ENCODE assay signal across 20 cellular contexts in the genomic region with DNA sequence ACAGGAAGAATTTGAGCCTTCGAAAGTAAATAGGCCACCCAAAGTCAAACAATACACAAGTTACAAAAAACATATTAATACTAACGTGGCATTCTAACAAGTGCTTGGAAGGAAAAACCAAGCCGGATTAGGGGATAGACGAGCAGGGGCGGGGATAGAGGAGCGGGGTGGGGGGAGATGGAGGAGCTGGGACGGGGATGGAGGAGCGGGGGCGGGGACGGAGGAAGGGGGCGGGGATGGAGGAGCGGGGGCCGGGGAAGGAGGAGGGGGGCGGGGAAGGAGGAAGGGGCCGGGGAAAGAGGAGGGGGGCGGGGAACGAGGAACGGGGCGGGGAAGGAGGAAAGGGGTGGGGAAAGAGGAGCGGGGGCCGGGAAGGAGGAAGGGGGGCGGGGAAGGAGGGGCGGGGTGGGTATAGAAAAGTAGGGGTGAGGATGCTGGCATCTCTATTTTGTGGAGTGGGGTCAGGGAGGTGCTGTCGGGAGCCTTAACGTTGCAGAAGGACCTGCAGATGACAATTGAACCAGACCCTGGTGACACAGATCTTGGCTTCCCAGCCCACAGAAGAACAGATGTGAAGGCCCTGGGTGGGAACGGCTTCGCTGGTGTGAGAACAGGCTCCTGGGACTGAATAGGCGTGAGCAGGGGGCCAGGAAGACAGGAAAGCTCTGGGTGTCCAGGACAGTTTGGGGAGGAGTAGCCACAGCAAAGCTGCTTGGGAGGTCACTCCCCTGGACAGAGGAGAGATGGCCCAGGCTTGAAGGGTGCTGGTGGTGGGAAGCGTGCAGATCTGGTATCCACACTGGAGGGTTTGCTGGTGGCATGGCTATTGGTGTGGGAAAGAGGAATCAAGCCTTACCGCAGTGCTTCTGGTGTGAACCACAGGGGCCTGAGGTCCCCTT.
DNase-seq lines count a peak whose midpoint lies in the region; ATAC-seq, FAIRE-seq and TF ChIP-seq lines count a peak whose summit lies in the region.
"Had no signal": no experiment of that assay in that cellular context is flagged by ENCODE, and none has a peak within 500 bp of the region (broad histone marks: within the 10 kb centered on the region; RNA-seq: fewer than 3 reads in every experiment).

No MANE protein-coding gene starts in this region.

- H4K8ac ChIP-seq in H9 (replicated peaks; ENCODE audit: insufficient read length, low read depth, low read length): no peak overlapping the region

- DNase-seq in H9: peak; percentile 53
- DNase-seq in K562 (ENCODE audit: extremely low read depth in 1 of 4, low spot score in 3 of 4): peak in 3 of 4 experiments; percentile 22 to 46 (median 42)
- DNase-seq in osteoblast (ENCODE audit: insufficient read length, low spot score, missing footprints): peak; percentile 58
- DNase-seq in SIG-M5 treated with dmso at 0.1 percent for 504 hours (lab: John Stamatoyannopoulos, UW; ENCODE audit: unreplicated experiment): no peak
- DNase-seq in body of pancreas: no peak
- DNase-seq: DMS79, IMR-90, NCI-H1105, NCI-H2029 treated with DMSO at 0.1 percent for 48 hours, NCI-H524 treated with DMSO at 0.1 percent for 48 hours, OCI-M1 had no signal

- no peaks in the 10 kb centered on the region for H3K79me1 ChIP-seq in H9 (ENCODE audit: insufficient read depth, low read depth, low read length, poor library complexity, severe bottlenecking)

- H3K79me2 ChIP-seq in H9 (ENCODE audit: insufficient read depth, low read length) (no peaks in the 10 kb centered on the region), K562 (ENCODE audit: control insufficient read depth, insufficient read depth, low read length) (no peaks in the 10 kb centered on the region), osteoblast (ENCODE audit: insufficient read depth, low read length) (no peaks in the 10 kb centered on the region)

- no peak overlapping the region for H3K4ac ChIP-seq in H9 (ENCODE audit: low read depth, low read length)

- H3K14ac ChIP-seq in H9 (ENCODE audit: insufficient read depth, low read length): peak overlapping the region; percentile 83

- no peak overlapping the region for H2BK12ac ChIP-seq in H9 (ENCODE audit: insufficient read length, low read depth, low read length)

- BruUV-seq in K562 (replicated peaks; lab: Mats Ljungman, UMichigan): no TSS peak

- peaks cover 2 to 6% of the 10 kb centered on the region in 2 experiments; a peak in 2 of 4 replicates for H3K4me1 Mint-ChIP-seq in H9
- H3K4me1 Mint-ChIP-seq: B cell, CD14-positive monocyte had no signal

- H2BK120ac ChIP-seq in H9 (ENCODE audit: low read depth, low read length, poor library complexity, severe bottlenecking): no peak overlapping the region

- H3K4me3 ChIP-seq in K562: no peak overlapping the region
- peak overlapping the region; percentile 51; the same call in 1 of the 2 replicates for H3K4me3 ChIP-seq in iPS-20b (ENCODE audit: low read length)
- no peak overlapping the region for H3K4me3 ChIP-seq in osteoblast (ENCODE audit: insufficient read depth, low read length)
- no peak overlapping the region for H3K4me3 ChIP-seq in body of pancreas
- H3K4me3 ChIP-seq: A549, HAP-1 had no signal

- no peak for TF ChIP-seq RAD21 in K562 (CRISPR knock-in tag; conservative IDR thresholded peaks at IDR 0.05 in 1 of 2, IDR thresholded peaks at IDR 0.05 in 1 of 2)

- CTCF ChIA-PET in K562 (lab: Yijun Ruan, JAX; ENCODE audit: low intra/inter-chr PET ratio): no interaction called here

- H3K4me2 ChIP-seq in H9 (ENCODE audit: insufficient read depth, insufficient read length, low read length) (no peak overlapping the region), K562 (ENCODE audit: insufficient read depth, low read length) (no peak overlapping the region), osteoblast (ENCODE audit: insufficient read depth, low read length) (no peak overlapping the region)
- H3K4me2 ChIP-seq: A549 had no signal

- no peak overlapping the region for H3K4me3 Mint-ChIP-seq in H9
- H3K4me3 Mint-ChIP-seq: B cell, CD14-positive monocyte had no signal

- H3K9me3 ChIP-seq in H9 (ENCODE audit: control insufficient read depth, low read depth, low read length): no peaks in the 10 kb centered on the region
- no peaks in the 10 kb centered on the region for H3K9me3 ChIP-seq in K562 (replicated peaks; ENCODE audit: control insufficient read depth, insufficient read depth, low read depth, low read length)
- H3K9me3 ChIP-seq in iPS-20b (ENCODE audit: insufficient read depth, low read depth, low read length): no peaks in the 10 kb centered on the region
- no peaks in the 10 kb centered on the region for H3K9me3 ChIP-seq in osteoblast (ENCODE audit: low read depth, low read length)
- H3K9me3 ChIP-seq in body of pancreas: no peaks in the 10 kb centered on the region
- H3K9me3 ChIP-seq: A549, HAP-1 had no signal

- no peak overlapping the region for H2BK20ac ChIP-seq in H9 (ENCODE audit: low read depth, low read length, poor library complexity, severe bottlenecking)

- no peak for FAIRE-seq in K562 (lab: Jason Lieb, UNC)
- FAIRE-seq: A549, HTR-8/SVneo, RCC 7860 had no signal

- H3K27ac ChIP-seq in H9 (ENCODE audit: insufficient read length, low read depth, low read length): no peak overlapping the region
- H3K27ac ChIP-seq in K562 (ENCODE audit: extremely low read depth, low read depth, low read length): no peak overlapping the region
- H3K27ac ChIP-seq in iPS-20b (ENCODE audit: low read length): no peak overlapping the region
- no peak overlapping the region for H3K27ac ChIP-seq in osteoblast (ENCODE audit: low read depth, low read length)
- H3K27ac ChIP-seq in body of pancreas: no peak overlapping the region
- H3K27ac ChIP-seq: A549 had no signal

- ATAC-seq in K562 (no peak), HG02938 (IDR thresholded peaks at IDR 0.05; ENCODE audit: unreplicated experiment) (no peak), body of pancreas (no peak)
- ATAC-seq: A549, Right ventricle myocardium inferior had no signal

- H3T11ph ChIP-seq in H9 (ENCODE audit: low read length): no peak overlapping the region

- H3K9me3 Mint-ChIP-seq in H9: peaks cover 0 to 3% of the 10 kb centered on the region in 2 experiments; a peak in 2 of 5 replicates

- H3K23me2 ChIP-seq in H9 (ENCODE audit: insufficient read length, low read depth, low read length, poor library complexity, severe bottlenecking): no peaks in the 10 kb centered on the region

- H4K20me1 ChIP-seq in H9 (ENCODE audit: control insufficient read depth, insufficient read depth, insufficient read length): no peaks in the 10 kb centered on the region
- H4K20me1 ChIP-seq in K562 (replicated peaks; ENCODE audit: control insufficient read depth, insufficient read depth, low read length): no peaks in the 10 kb centered on the region
- H4K20me1 ChIP-seq in osteoblast (ENCODE audit: insufficient read depth, low read length): no peaks in the 10 kb centered on the region

- no peaks in the 10 kb centered on the region for H3K36me3 ChIP-seq in K562 (ENCODE audit: control insufficient read depth, insufficient read depth, low read length)
- no peaks in the 10 kb centered on the region for H3K36me3 ChIP-seq in iPS-20b (ENCODE audit: insufficient read depth, low read depth, low read length)
- no peaks in the 10 kb centered on the region for H3K36me3 ChIP-seq in osteoblast (ENCODE audit: insufficient read depth, low read length)
- no peaks in the 10 kb centered on the region for H3K36me3 ChIP-seq in body of pancreas (replicated peaks in 1 of 2; ENCODE audit: insufficient read depth in 1 of 2, low read depth in 2 of 2)
- H3K36me3 ChIP-seq: HAP-1 had no signal

- H3K9ac ChIP-seq in H9 (ENCODE audit: extremely low read depth, insufficient read length, low read length): no peak overlapping the region
- no peak overlapping the region for H3K9ac ChIP-seq in K562 (ENCODE audit: insufficient read depth in 1 of 2, low read depth in 2 of 2, low read length in 2 of 2)
- H3K9ac ChIP-seq in iPS-20b (ENCODE audit: low read depth, low read length): no peak overlapping the region

- H3K36me3 Mint-ChIP-seq in H9 (ENCODE audit: insufficient read depth in 1 of 3, low read depth in 3 of 3): 0 out of 7 replicates have a peak, but pooled peaks cover 0 to 6% (median 0%) of the 10 kb centered on the region in 3 experiments
- H3K36me3 Mint-ChIP-seq: CD14-positive monocyte had no signal

- no peak for TF ChIP-seq POLR2A in K562 (conservative IDR thresholded peaks at IDR 0.05)
- TF ChIP-seq POLR2A in body of pancreas (IDR thresholded peaks at IDR 0.05): no peak

- H2AK5ac ChIP-seq in H9 (ENCODE audit: insufficient read length, low read length): no peak overlapping the region

- no CpG with 5 or more reads among the region's 30 CpGs for WGBS in H9 (ENCODE audit: extremely low coverage, insufficient read length, low lambda C conversion rate)
- WGBS in K562 (ENCODE audit: insufficient coverage, low coverage, missing lambda C conversion rate): 1% methylated on average over 12 of the region's 30 CpGs
- 84 to 88% methylated on average over 13 to 18 of the region's 30 CpGs for WGBS in body of pancreas, 2 donors

- peak overlapping the region in 1 of 3 experiments; percentile 14; a peak in 1 of 7 replicates for H3K27ac Mint-ChIP-seq in H9
- H3K27ac Mint-ChIP-seq: B cell, CD14-positive monocyte had no signal

- no peak for TF ChIP-seq EP300 in K562 (IDR thresholded peaks at IDR 0.05; ENCODE audit: low read length)

- H3K27me3 ChIP-seq in H9 (ENCODE audit: insufficient read depth, low read length) (no peaks in the 10 kb centered on the region), K562 (ENCODE audit: control insufficient read depth in 2 of 2, insufficient read depth in 2 of 2, low read length in 2 of 2) (peaks cover 12 to 34% of the 10 kb centered on the region in 2 experiments), iPS-20b (ENCODE audit: insufficient read depth, low read length) (no peaks in the 10 kb centered on the region), osteoblast (ENCODE audit: insufficient read depth, low read length) (no peaks in the 10 kb centered on the region), body of pancreas (no peaks in the 10 kb centered on the region)

- H3K9me1 ChIP-seq in K562 (ENCODE audit: control insufficient read depth, insufficient read depth, low read length): no peaks in the 10 kb centered on the region

- in situ Hi-C loops in K562 (cut with MboI): no loop called here

- no peak overlapping the region for H4K91ac ChIP-seq in H9 (ENCODE audit: insufficient read length, low read depth, low read length)

- intact Hi-C loops in K562 (cut with micrococcal nuclease) (no loop called here), body of pancreas (cut with DNase I) (no loop called here)

- H3K4me1 ChIP-seq in H9 (ENCODE audit: insufficient read depth, low read length): no peaks in the 10 kb centered on the region; the same call in 1 of the 2 replicates
- no peaks in the 10 kb centered on the region for H3K4me1 ChIP-seq in K562 (replicated peaks in 1 of 2; ENCODE audit: control insufficient read depth in 2 of 2, insufficient read depth in 2 of 2, low read length in 2 of 2)
- H3K4me1 ChIP-seq in iPS-20b (ENCODE audit: insufficient read depth, low read length): peaks cover 5% of the 10 kb centered on the region; the same call in 1 of the 2 replicates
- no peaks in the 10 kb centered on the region for H3K4me1 ChIP-seq in osteoblast (ENCODE audit: insufficient read depth, low read length)
- no peaks in the 10 kb centered on the region for H3K4me1 ChIP-seq in body of pancreas
- H3K4me1 ChIP-seq: A549, HAP-1 had no signal

- TF ChIP-seq CTCF in H9 (conservative IDR thresholded peaks at IDR 0.05): no peak
- TF ChIP-seq CTCF in K562 (IDR thresholded peaks at IDR 0.05 in 2 of 3, conservative IDR thresholded peaks at IDR 0.05 in 1 of 3; ENCODE audit: insufficient read depth in 2 of 3, low read depth in 1 of 3, low read length in 3 of 3): no peak
- no peak for TF ChIP-seq CTCF in osteoblast (IDR thresholded peaks at IDR 0.05; ENCODE audit: extremely low read depth, low read depth, low read length)
- no peak for TF ChIP-seq CTCF in body of pancreas (IDR thresholded peaks at IDR 0.05)

- H3K18ac ChIP-seq in H9 (ENCODE audit: insufficient read length, low read depth, low read length): no peak overlapping the region

- no peak overlapping the region for H3K56ac ChIP-seq in H9 (ENCODE audit: insufficient read length, low read depth, low read length)

- H2AFZ ChIP-seq in H9 (ENCODE audit: low read length) (no peak overlapping the region), K562 (ENCODE audit: low read depth, low read length) (no peak overlapping the region), osteoblast (ENCODE audit: low read length) (no peak overlapping the region)

- POLR2A ChIA-PET in K562 (lab: Yijun Ruan, JAX): no interaction called here

- no peak overlapping the region for H3K23ac ChIP-seq in H9 (ENCODE audit: insufficient read length, low read depth, low read length)

- no peak overlapping the region for H2BK5ac ChIP-seq in H9 (ENCODE audit: insufficient read length, low read length)

- no peak overlapping the region for H4K5ac ChIP-seq in H9 (ENCODE audit: insufficient read length, low read depth, low read length)

- H2BK15ac ChIP-seq in H9 (ENCODE audit: low read depth, low read length): no peak overlapping the region

- H3K27me3 Mint-ChIP-seq in H9 (ENCODE audit: low read depth): peaks cover 18% of the 10 kb centered on the region

Comparison
In these comparisons a context has a peak if more than half of its experiments do, and no peak if none do; other contexts are left out.
1. DNase-seq: peak in H9 (single experiment), K562 (3 of 4) and osteoblast (single experiment); none in SIG-M5 treated with dmso at 0.1 percent for 504 hours (single experiment) and body of pancreas (0 of 4).